In the genomic region with DNA sequence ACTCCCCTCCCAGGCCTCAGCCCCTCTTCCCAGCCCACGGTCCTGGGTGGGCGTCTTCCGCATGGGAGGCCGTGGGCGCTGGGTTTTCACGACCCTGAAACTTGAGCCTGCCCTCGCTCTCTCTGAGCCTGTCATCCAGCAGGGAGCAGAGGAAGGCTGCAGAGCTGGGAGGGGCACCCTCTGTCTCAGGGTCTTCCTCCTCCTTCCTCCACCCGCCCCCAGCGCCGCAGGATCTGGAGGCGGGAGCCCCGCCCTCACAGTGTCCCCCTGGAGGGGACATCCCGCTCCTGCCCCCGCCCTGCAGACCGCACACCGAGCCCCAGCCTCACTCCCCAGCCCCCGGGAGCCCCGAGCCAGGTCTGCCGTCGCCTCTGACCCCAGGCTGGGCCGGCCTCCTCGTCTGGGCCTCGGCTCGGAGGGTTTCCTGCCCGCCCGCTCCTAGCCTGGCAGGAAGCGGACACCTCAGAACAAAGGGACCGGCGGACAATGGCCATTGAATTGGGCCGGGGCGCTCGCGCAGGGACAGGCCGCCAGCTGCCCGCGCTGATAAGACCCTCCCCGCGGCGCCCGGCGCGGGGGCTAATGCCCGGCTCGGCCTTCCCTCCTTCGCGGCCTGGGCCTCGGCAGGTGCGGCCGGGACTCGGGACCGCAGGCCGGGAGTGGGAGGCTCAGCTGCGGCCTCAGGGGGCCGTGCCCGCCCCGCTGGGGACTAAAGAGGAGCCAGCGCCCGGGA, we compare ENCODE assay signal across 12 cellular contexts. TPM values are rescaled to one million over a fixed set of nuclear protein-coding genes. Genes with fewer than 3 reads are reported as not detected.
DNase-seq lines count a peak whose midpoint lies in the region; ATAC-seq and TF ChIP-seq lines count a peak whose summit lies in the region.
"Had no signal": no experiment of that assay in that cellular context is flagged by ENCODE, and none has a peak within 500 bp of the region (broad histone marks: within the 10 kb centered on the region; RNA-seq: fewer than 3 reads in every experiment).

No MANE protein-coding gene starts in this region.

- H3K4me3 Mint-ChIP-seq in CD4-positive, alpha-beta memory T cell, result peak overlapping the region in 1 of 8 donors; percentile 22

- H4K5ac ChIP-seq in mesendoderm (ENCODE audit: low read length), result no peak overlapping the region

- ATAC-seq in upper lobe of right lung, result peak; percentile 29
- no peak for ATAC-seq in HG03442 (IDR thresholded peaks at IDR 0.05; ENCODE audit: unreplicated experiment)

- no peak overlapping the region for H2AK5ac ChIP-seq in mesendoderm (ENCODE audit: low read length)

- no peaks in the 10 kb centered on the region for H3K9me3 Mint-ChIP-seq in CD4-positive, alpha-beta memory T cell

- peaks cover 14 to 38% (median 21%) of the 10 kb centered on the region in 4 donors for H3K4me1 Mint-ChIP-seq in CD4-positive, alpha-beta memory T cell

- no peaks in the 10 kb centered on the region for H3K79me2 ChIP-seq in mesendoderm (ENCODE audit: control insufficient read depth, insufficient read depth, low read length)

- H3K27ac ChIP-seq in mesendoderm (ENCODE audit: low read depth, low read length), result peak overlapping the region; percentile 13
- peak overlapping the region; percentile 58 for H3K27ac ChIP-seq in upper lobe of right lung
- H3K27ac ChIP-seq in CD4-positive, alpha-beta memory T cell (ENCODE audit: low read depth, low read length), result no peak overlapping the region
- H3K27ac ChIP-seq: 22Rv1 had no signal

- H3K4me3 ChIP-seq in mesendoderm (ENCODE audit: low read length) (no peak overlapping the region), upper lobe of right lung (no peak overlapping the region)
- no peak overlapping the region for H3K4me3 ChIP-seq in CD4-positive, alpha-beta memory T cell (ENCODE audit: low read length in 2 of 2)
- H3K4me3 ChIP-seq: adrenal gland had no signal

- peak overlapping the region; percentile 50 for H3K9ac ChIP-seq in mesendoderm (ENCODE audit: low read length)

- H2BK15ac ChIP-seq in mesendoderm (replicated peaks; ENCODE audit: low read depth), result no peak overlapping the region

- no peaks in the 10 kb centered on the region for H3K79me1 ChIP-seq in mesendoderm (ENCODE audit: low read length)

- no peaks in the 10 kb centered on the region for H3K27me3 ChIP-seq in mesendoderm (ENCODE audit: insufficient read depth, low read length, poor library complexity)
- H3K27me3 ChIP-seq in upper lobe of right lung, result peaks cover 63% of the 10 kb centered on the region
- H3K27me3 ChIP-seq in CD4-positive, alpha-beta memory T cell (ENCODE audit: insufficient read depth, low read length), result peaks cover 8% of the 10 kb centered on the region

- H3K36me3 ChIP-seq in mesendoderm (ENCODE audit: control insufficient read depth, insufficient read depth, low read length) (no peaks in the 10 kb centered on the region), upper lobe of right lung (no peaks in the 10 kb centered on the region)
- no peaks in the 10 kb centered on the region for H3K36me3 ChIP-seq in CD4-positive, alpha-beta memory T cell (ENCODE audit: insufficient read depth, low read length)
- H3K36me3 ChIP-seq: adrenal gland had no signal

- no peak overlapping the region for H4K8ac ChIP-seq in mesendoderm (ENCODE audit: low read depth, low read length)

- peak overlapping the region; percentile 76 for H3K56ac ChIP-seq in mesendoderm (ENCODE audit: low read length)

- no peak overlapping the region for H2BK5ac ChIP-seq in mesendoderm (ENCODE audit: low read length)

- H3K4ac ChIP-seq in mesendoderm (ENCODE audit: low read depth, low read length), result no peak overlapping the region

- H3K18ac ChIP-seq in mesendoderm (ENCODE audit: low read length), result peak overlapping the region; percentile 42

- POLR2A ChIA-PET in CD4-positive, alpha-beta memory T cell (lab: Charles Lee; ENCODE audit: partially characterized antibody), result interaction anchor here (1.0 kb wide), 2 partner anchors 52 to 118 kb away, joined by 3 read pairs; a partner anchor contains a TSS

- H3K27ac Mint-ChIP-seq in CD4-positive, alpha-beta memory T cell, result no peak overlapping the region

- peaks cover 7% of the 10 kb centered on the region for H3K4me1 ChIP-seq in mesendoderm (ENCODE audit: control insufficient read depth, low read depth, low read length)
- peaks cover 62% of the 10 kb centered on the region for H3K4me1 ChIP-seq in upper lobe of right lung
- H3K4me1 ChIP-seq in CD4-positive, alpha-beta memory T cell (ENCODE audit: insufficient read depth, low read length), result peaks cover 49% of the 10 kb centered on the region

- TF ChIP-seq CTCF in upper lobe of right lung (IDR thresholded peaks at IDR 0.05), result no peak

- no peak overlapping the region for H3K23ac ChIP-seq in mesendoderm (ENCODE audit: low read length)

- peaks cover 20 to 26% of the 10 kb centered on the region in 2 donors for H3K27me3 Mint-ChIP-seq in CD4-positive, alpha-beta memory T cell

- CTCF ChIA-PET in CD4-positive, alpha-beta memory T cell (lab: Charles Lee; ENCODE audit: partially characterized antibody), result interaction anchor here (1.3 kb wide), 1 partner anchor 8 kb away, joined by 6 read pairs; no protein-coding TSS in a partner anchor

- no peak overlapping the region for H2BK120ac ChIP-seq in mesendoderm (ENCODE audit: low read depth, low read length)

- DNase-seq in DMS53 (lab: John Stamatoyannopoulos, UW) (peak; percentile 63), DMS53 treated with DMSO at 0.1 percent for 48 hours (lab: John Stamatoyannopoulos, UW; ENCODE audit: unreplicated experiment) (no peak), cardiac septum (ENCODE audit: low spot score) (peak; percentile 88), mesendoderm (peak; percentile 79), upper lobe of right lung (no peak), mucosa of gallbladder (ENCODE audit: low spot score) (no peak)
- no peak for DNase-seq in CD4-positive, alpha-beta memory T cell
- DNase-seq: DMS 273 treated with DMSO at 0.1 percent for 48 hours, erythroblast had no signal

- H3K9me3 ChIP-seq in upper lobe of right lung, result no peaks in the 10 kb centered on the region
- no peaks in the 10 kb centered on the region for H3K9me3 ChIP-seq in CD4-positive, alpha-beta memory T cell (ENCODE audit: control insufficient read depth in 1 of 2, low read length in 2 of 2)
- H3K9me3 ChIP-seq: adrenal gland had no signal

- intact Hi-C loops in cardiac septum (cut with DNase I), result no loop called here
- intact Hi-C loops in upper lobe of right lung (cut with DNase I), result no loop called here
- intact Hi-C loops in CD4-positive, alpha-beta memory T cell (cut with micrococcal nuclease), result no loop called here

- no CpG with 5 or more reads among the region's 58 CpGs for WGBS in mesendoderm (ENCODE audit: extremely low coverage, insufficient coverage, low lambda C conversion rate)

- H3K36me3 Mint-ChIP-seq in CD4-positive, alpha-beta memory T cell, result no peaks in the 10 kb centered on the region

- peak overlapping the region; percentile 14 for H3K4me2 ChIP-seq in mesendoderm (ENCODE audit: low read length)

RNA-seq across cellular contexts. Expression of a gene that starts 15.3 kb away (rescaled TPM):
- total RNA-seq in cardiac septum (27.1 TPM), upper lobe of right lung (59.1 TPM), mucosa of gallbladder (47.2 TPM)
- polyA plus RNA-seq in mesendoderm (2013, experiment 1 of 2), result 10.5 TPM
- 10.4 TPM for polyA plus RNA-seq in mesendoderm (2013, experiment 2 of 2)
- 10 to 100 TPM; 17.4 to 18.0 TPM for total RNA-seq in CD4-positive, alpha-beta memory T cell
- polyA plus RNA-seq in CD4-positive, alpha-beta memory T cell, result 10 to 100 TPM; 10.5 to 20.2 TPM

RNA-seq across cellular contexts. Expression of a gene that starts 27.8 kb away (rescaled TPM):
- 36.7 TPM for total RNA-seq in cardiac septum
- 0.56 TPM for polyA plus RNA-seq in mesendoderm (2013, experiment 1 of 2)
- 0.73 TPM for polyA plus RNA-seq in mesendoderm (2013, experiment 2 of 2)
- 31.2 TPM for total RNA-seq in upper lobe of right lung
- under 1 TPM; 0.29 to 0.80 TPM for total RNA-seq in CD4-positive, alpha-beta memory T cell
- polyA plus RNA-seq in CD4-positive, alpha-beta memory T cell, result not detected
- 12.7 TPM for total RNA-seq in mucosa of gallbladder

RNA-seq across cellular contexts. Expression of a gene that starts 51.9 kb away (rescaled TPM):
- total RNA-seq in cardiac septum (34.9 TPM), upper lobe of right lung (51.3 TPM), mucosa of gallbladder (50.8 TPM)
- polyA plus RNA-seq in mesendoderm (2013, experiment 1 of 2), result 12.0 TPM
- polyA plus RNA-seq in mesendoderm (2013, experiment 2 of 2), result 12.3 TPM
- total RNA-seq in CD4-positive, alpha-beta memory T cell, result 10 to 100 TPM; 52.0 to 56.7 TPM
- polyA plus RNA-seq in CD4-positive, alpha-beta memory T cell, result 10 to 100 TPM in 1 of 2 donors, 1 to 10 TPM in 1; 5.4 to 17.4 TPM

Comparison
In these comparisons a context has a peak if more than half of its experiments do, and no peak if none do; other contexts are left out.
1. DNase-seq: peak in DMS53 (single experiment), cardiac septum (single experiment) and mesendoderm (single experiment); none in DMS53 treated with DMSO at 0.1 percent for 48 hours (single experiment), upper lobe of right lung (single experiment), CD4-positive, alpha-beta memory T cell (0 of 5) and mucosa of gallbladder (single experiment).